Comparison of ENCODE assay signal across 26 cellular contexts in the genomic region with DNA sequence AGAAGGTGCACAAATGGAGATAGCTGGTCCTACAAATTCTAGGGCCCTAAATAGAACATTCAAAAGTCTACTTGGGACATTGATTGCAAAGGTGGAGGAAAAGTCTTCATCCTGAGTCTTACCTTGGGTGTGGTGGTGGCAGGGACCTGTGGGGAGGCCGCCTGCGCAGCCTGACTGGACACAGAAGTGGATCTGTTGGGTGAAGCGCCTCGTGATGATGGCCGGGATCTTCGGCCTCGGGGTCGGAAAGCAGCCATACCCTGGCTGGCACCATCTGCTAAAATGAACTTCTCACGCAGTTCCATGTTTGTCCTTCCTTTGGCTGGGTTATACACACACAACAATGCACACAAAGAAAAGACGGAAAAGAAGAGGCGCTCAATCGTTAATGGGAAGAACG.
"Had no signal": no experiment of that assay in that cellular context is flagged by ENCODE, and none has a peak within 500 bp of the region (broad histone marks: within the 10 kb centered on the region; RNA-seq: fewer than 3 reads in every experiment).

No MANE protein-coding gene starts in this region.

- H3K27me3 Mint-ChIP-seq: stimulated activated memory B cell treated with anti-CD40 and anti-IgM and Interleukin-4, amounts not matched to agents 10 μg/mL and 1 μg/mL and 100 μg/mL, for 72 hours; stimulated activated naive CD8-positive, alpha-beta T cell treated with anti-CD3 and anti-CD28 coated beads, Interleukin-15, amount 100 ng/mL, for 72 hours had no signal

- H3K27ac Mint-ChIP-seq: naive thymus-derived CD4-positive, alpha-beta T cell; natural killer cell; neural progenitor cell; stimulated activated memory B cell treated with anti-CD40 and anti-IgM and Interleukin-4, amounts not matched to agents 10 μg/mL and 1 μg/mL and 100 μg/mL, for 72 hours; stimulated activated naive CD8-positive, alpha-beta T cell treated with anti-CD3 and anti-CD28 coated beads, Interleukin-15, amount 100 ng/mL, for 72 hours had no signal

- H3K4me3 ChIP-seq: neural progenitor cell, pancreas, psoas muscle, right lobe of liver, sigmoid colon, thoracic aorta, thyroid gland, tibial nerve, upper lobe of left lung, vagina had no signal

- H3K4me2 ChIP-seq: neural progenitor cell had no signal

- DNase-seq: naive thymus-derived CD4-positive, alpha-beta T cell; natural killer cell; nucleus accumbens; pancreas; psoas muscle; right cardiac atrium; right lobe of liver; sigmoid colon; small intestine; stimulated activated CD4-positive, alpha-beta T cell treated with anti-CD3 and anti-CD28 coated beads, Interleukin-15, amount 100 ng/mL, for 24 hours; stimulated activated CD4-positive, alpha-beta T cell treated with anti-CD3 and anti-CD28 coated beads, Interleukin-2, amount 100 ng/mL, for 24 hours; stimulated activated CD4-positive, alpha-beta T cell treated with anti-CD3 and anti-CD28 coated beads, Interleukin-2, amount 100 ng/mL, for 48 hours; stimulated activated CD4-positive, alpha-beta T cell treated with anti-CD3 and anti-CD28 coated beads, Interleukin-4, amount 100 ng/mL, for 24 hours; stimulated activated naive CD4-positive, alpha-beta T cell; stimulated activated naive CD8-positive, alpha-beta T cell treated with anti-CD3 and anti-CD28 coated beads, Interleukin-15, amount 100 ng/mL, for 72 hours; stimulated activated naive CD8-positive, alpha-beta T cell treated with anti-CD3 and anti-CD28 coated beads, Interleukin-15, Interleukin-2, amounts not matched to agents 100 U/mL and 50 U/mL, for 24 hours; thyroid gland; trophoblast cell had no signal

- H2AFZ ChIP-seq: neural progenitor cell had no signal

- H3K27me3 ChIP-seq: neural progenitor cell, neutrophil, pancreas, right lobe of liver, sigmoid colon, thyroid gland, tibial nerve, upper lobe of left lung, vagina had no signal

- ATAC-seq: naive thymus-derived CD4-positive, alpha-beta T cell; natural killer cell; pancreas; psoas muscle; right cardiac atrium; right lobe of liver; stimulated activated memory B cell treated with anti-CD40 and anti-IgM and Interleukin-4, amounts not matched to agents 10 μg/mL and 1 μg/mL and 100 μg/mL, for 72 hours; stimulated activated naive CD8-positive, alpha-beta T cell treated with anti-CD3 and anti-CD28 coated beads, Interleukin-15, amount 100 ng/mL, for 72 hours; stimulated activated naive CD8-positive, alpha-beta T cell treated with anti-CD3 and anti-CD28 coated beads, Interleukin-15, Interleukin-2, amounts not matched to agents 100 U/mL and 50 U/mL, for 24 hours had no signal

- H3K27ac ChIP-seq: neural progenitor cell, neutrophil, pancreas, psoas muscle, right lobe of liver, sigmoid colon, thoracic aorta, thyroid gland, tibial nerve, upper lobe of left lung, vagina had no signal

- H3K9me3 Mint-ChIP-seq: naive thymus-derived CD4-positive, alpha-beta T cell; natural killer cell; nephron; neural progenitor cell; stimulated activated memory B cell treated with anti-CD40 and anti-IgM and Interleukin-4, amounts not matched to agents 10 μg/mL and 1 μg/mL and 100 μg/mL, for 72 hours; stimulated activated naive CD8-positive, alpha-beta T cell treated with anti-CD3 and anti-CD28 coated beads, Interleukin-15, amount 100 ng/mL, for 72 hours had no signal

- H3K36me3 Mint-ChIP-seq: natural killer cell; stimulated activated memory B cell treated with anti-CD40 and anti-IgM and Interleukin-4, amounts not matched to agents 10 μg/mL and 1 μg/mL and 100 μg/mL, for 72 hours had no signal

- H3K4me3 Mint-ChIP-seq: naive thymus-derived CD4-positive, alpha-beta T cell; natural killer cell; nephron; neural progenitor cell; stimulated activated memory B cell treated with anti-CD40 and anti-IgM and Interleukin-4, amounts not matched to agents 10 μg/mL and 1 μg/mL and 100 μg/mL, for 72 hours; stimulated activated naive CD8-positive, alpha-beta T cell treated with anti-CD3 and anti-CD28 coated beads, Interleukin-15, amount 100 ng/mL, for 72 hours had no signal

- H3K4me1 Mint-ChIP-seq: nephron; neural progenitor cell; stimulated activated memory B cell treated with anti-CD40 and anti-IgM and Interleukin-4, amounts not matched to agents 10 μg/mL and 1 μg/mL and 100 μg/mL, for 72 hours; stimulated activated naive CD8-positive, alpha-beta T cell treated with anti-CD3 and anti-CD28 coated beads, Interleukin-15, amount 100 ng/mL, for 72 hours had no signal

- H3K4me1 ChIP-seq: neural progenitor cell, pancreas, psoas muscle, right lobe of liver, thyroid gland, tibial nerve, upper lobe of left lung, vagina had no signal

- H3K36me3 ChIP-seq: neutrophil had no signal
